ENCODE assay signal across 1 cellular context in the genomic region with DNA sequence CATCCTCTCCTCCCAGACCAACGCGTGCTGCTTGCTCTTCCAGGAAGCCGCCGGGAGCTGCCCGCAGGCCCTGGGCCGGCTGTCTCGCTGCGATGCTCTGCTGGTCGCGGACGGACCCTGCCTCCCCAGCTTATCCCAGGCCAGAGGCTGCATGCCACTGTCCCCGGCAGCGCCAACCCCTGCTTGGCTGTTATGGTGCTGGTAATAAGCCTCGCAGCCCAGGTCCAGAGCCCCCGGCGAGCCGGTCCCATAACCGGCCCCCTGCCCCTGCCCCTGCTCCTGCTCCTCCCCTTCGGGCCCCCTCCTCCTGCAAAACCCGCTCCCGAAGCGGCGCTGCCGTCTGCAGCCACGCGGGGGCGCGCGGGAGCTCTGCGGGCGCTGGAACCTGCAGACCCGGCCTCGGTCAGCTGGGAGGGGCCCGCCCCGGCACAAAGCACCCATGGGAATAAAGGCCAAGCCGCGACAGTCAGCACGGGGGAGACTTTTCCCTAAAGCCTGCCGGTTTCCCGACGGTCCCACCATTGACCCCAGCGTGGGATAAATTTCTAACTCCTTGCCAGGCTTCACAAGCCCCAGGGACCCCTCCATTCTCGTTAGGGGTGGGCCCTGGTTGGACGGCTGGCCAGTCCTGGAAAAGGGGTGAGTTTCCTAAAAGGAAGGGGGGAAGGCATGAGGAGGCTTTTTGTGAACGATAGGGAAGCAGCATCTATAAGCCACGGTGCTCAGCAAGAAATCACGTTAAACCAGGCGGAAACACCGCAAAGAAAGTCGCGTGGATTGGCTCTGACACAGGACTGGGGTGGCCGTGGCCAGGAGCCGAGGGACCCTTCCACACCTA.
TF ChIP-seq lines count a peak whose summit lies in the region.

No MANE protein-coding gene starts in this region.

TF ChIP-seq in HepG2, 621 proteins besides CTCF, POLR2A, EP300 and RAD21 (continued from another document and continues in another):
- TF ChIP-seq, protein P1, sequence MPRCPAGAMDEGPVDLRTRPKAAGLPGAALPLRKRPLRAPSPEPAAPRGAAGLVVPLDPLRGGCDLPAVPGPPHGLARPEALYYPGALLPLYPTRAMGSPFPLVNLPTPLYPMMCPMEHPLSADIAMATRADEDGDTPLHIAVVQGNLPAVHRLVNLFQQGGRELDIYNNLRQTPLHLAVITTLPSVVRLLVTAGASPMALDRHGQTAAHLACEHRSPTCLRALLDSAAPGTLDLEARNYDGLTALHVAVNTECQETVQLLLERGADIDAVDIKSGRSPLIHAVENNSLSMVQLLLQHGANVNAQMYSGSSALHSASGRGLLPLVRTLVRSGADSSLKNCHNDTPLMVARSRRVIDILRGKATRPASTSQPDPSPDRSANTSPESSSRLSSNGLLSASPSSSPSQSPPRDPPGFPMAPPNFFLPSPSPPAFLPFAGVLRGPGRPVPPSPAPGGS (CRISPR knock-in tag; IDR thresholded peaks at IDR 0.05): peak; percentile 94; the same call in 1 of the 2 replicates
- TF ChIP-seq FOSL2 (CRISPR knock-in tag; IDR thresholded peaks at IDR 0.05) (peak; percentile 32; the same call in 1 of the 2 replicates), TP53 (CRISPR knock-in tag; conservative IDR thresholded peaks at IDR 0.05) (peak; percentile 83; the same call in 1 of the 2 replicates), SRSF1 (optimal IDR thresholded peaks at IDR 0.05; ENCODE audit: low read depth, low read length) (peak; percentile 94), ZNF264 (CRISPR knock-in tag; IDR thresholded peaks at IDR 0.05) (peak; percentile 63; the same call in 1 of the 2 replicates), RARG (CRISPR knock-in tag; IDR thresholded peaks at IDR 0.05; ENCODE audit: low read depth) (no peak), NFATC3 (CRISPR knock-in tag; IDR thresholded peaks at IDR 0.05) (peak; percentile 87), GZF1 (CRISPR knock-in tag; IDR thresholded peaks at IDR 0.05) (peak; percentile 84; the same call in 1 of the 2 replicates), ZFP37 (CRISPR knock-in tag; IDR thresholded peaks at IDR 0.05; ENCODE audit: borderline replicate concordance) (peak; percentile 64; the same call in 1 of the 2 replicates), ZNF567 (CRISPR knock-in tag; IDR thresholded peaks at IDR 0.05; ENCODE audit: borderline replicate concordance) (0 out of 2 replicates have a peak, but pooled peaks have one; percentile 36), DMAP1 (CRISPR knock-in tag; IDR thresholded peaks at IDR 0.05) (peak; percentile 62; the same call in 1 of the 2 replicates), POGZ (CRISPR knock-in tag; IDR thresholded peaks at IDR 0.05) (no peak; the same call in 1 of the 2 replicates), XBP1 (CRISPR knock-in tag; IDR thresholded peaks at IDR 0.05) (no peak), TBL1XR1 (IDR thresholded peaks at IDR 0.05; ENCODE audit: borderline replicate concordance, low read length, partially characterized antibody) (no peak), REL (CRISPR knock-in tag; conservative IDR thresholded peaks at IDR 0.05) (no peak), ZFP41 (CRISPR knock-in tag; IDR thresholded peaks at IDR 0.05; ENCODE audit: borderline replicate concordance) (no peak), ZNF75D (CRISPR knock-in tag; IDR thresholded peaks at IDR 0.05; ENCODE audit: borderline replicate concordance) (no peak), ZMAT3 (CRISPR knock-in tag; conservative IDR thresholded peaks at IDR 0.05) (0 out of 2 replicates have a peak, but pooled peaks have one; percentile 60), ZNF432 (CRISPR knock-in tag; IDR thresholded peaks at IDR 0.05; ENCODE audit: borderline replicate concordance) (no peak), BCL6 (CRISPR knock-in tag; IDR thresholded peaks at IDR 0.05) (peak; percentile 66; the same call in 1 of the 2 replicates), ZNF350 (CRISPR knock-in tag; IDR thresholded peaks at IDR 0.05; ENCODE audit: borderline replicate concordance, low read depth) (peak; percentile 71), ZNF660 (CRISPR knock-in tag; IDR thresholded peaks at IDR 0.05; ENCODE audit: borderline replicate concordance, low read depth) (no peak), ISL2 (CRISPR knock-in tag; IDR thresholded peaks at IDR 0.05) (peak; percentile 83), ADNP (CRISPR knock-in tag; IDR thresholded peaks at IDR 0.05) (no peak), ZNF484 (CRISPR knock-in tag; IDR thresholded peaks at IDR 0.05; ENCODE audit: borderline replicate concordance, low read depth) (no peak), FOXM1 (CRISPR knock-in tag; IDR thresholded peaks at IDR 0.05) (peak; percentile 55; the same call in 1 of the 2 replicates), SCMH1 (CRISPR knock-in tag; IDR thresholded peaks at IDR 0.05; ENCODE audit: borderline replicate concordance) (no peak), ASH2L (IDR thresholded peaks at IDR 0.05; ENCODE audit: insufficient read length, low read depth, low read length) (no peak), ZNF124 (CRISPR knock-in tag; IDR thresholded peaks at IDR 0.05) (peak; percentile 79; the same call in 1 of the 2 replicates), TAF1 (CRISPR knock-in tag; IDR thresholded peaks at IDR 0.05) (peak; percentile 24), CHCHD3 (CRISPR knock-in tag; IDR thresholded peaks at IDR 0.05) (no peak), FOXK1 (CRISPR knock-in tag; IDR thresholded peaks at IDR 0.05; ENCODE audit: borderline replicate concordance, low read depth) (0 out of 2 replicates have a peak, but pooled peaks have one; percentile 45), ZNF274 (CRISPR knock-in tag; IDR thresholded peaks at IDR 0.05) (peak; percentile 54), ZKSCAN5 (CRISPR knock-in tag; IDR thresholded peaks at IDR 0.05) (no peak)
- TF ChIP-seq, protein P2, sequence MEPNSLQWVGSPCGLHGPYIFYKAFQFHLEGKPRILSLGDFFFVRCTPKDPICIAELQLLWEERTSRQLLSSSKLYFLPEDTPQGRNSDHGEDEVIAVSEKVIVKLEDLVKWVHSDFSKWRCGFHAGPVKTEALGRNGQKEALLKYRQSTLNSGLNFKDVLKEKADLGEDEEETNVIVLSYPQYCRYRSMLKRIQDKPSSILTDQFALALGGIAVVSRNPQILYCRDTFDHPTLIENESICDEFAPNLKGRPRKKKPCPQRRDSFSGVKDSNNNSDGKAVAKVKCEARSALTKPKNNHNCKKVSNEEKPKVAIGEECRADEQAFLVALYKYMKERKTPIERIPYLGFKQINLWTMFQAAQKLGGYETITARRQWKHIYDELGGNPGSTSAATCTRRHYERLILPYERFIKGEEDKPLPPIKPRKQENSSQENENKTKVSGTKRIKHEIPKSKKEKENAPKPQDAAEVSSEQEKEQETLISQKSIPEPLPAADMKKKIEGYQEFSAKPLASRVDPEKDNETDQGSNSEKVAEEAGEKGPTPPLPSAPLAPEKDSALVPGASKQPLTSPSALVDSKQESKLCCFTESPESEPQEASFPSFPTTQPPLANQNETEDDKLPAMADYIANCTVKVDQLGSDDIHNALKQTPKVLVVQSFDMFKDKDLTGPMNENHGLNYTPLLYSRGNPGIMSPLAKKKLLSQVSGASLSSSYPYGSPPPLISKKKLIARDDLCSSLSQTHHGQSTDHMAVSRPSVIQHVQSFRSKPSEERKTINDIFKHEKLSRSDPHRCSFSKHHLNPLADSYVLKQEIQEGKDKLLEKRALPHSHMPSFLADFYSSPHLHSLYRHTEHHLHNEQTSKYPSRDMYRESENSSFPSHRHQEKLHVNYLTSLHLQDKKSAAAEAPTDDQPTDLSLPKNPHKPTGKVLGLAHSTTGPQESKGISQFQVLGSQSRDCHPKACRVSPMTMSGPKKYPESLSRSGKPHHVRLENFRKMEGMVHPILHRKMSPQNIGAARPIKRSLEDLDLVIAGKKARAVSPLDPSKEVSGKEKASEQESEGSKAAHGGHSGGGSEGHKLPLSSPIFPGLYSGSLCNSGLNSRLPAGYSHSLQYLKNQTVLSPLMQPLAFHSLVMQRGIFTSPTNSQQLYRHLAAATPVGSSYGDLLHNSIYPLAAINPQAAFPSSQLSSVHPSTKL (CRISPR knock-in tag; IDR thresholded peaks at IDR 0.05): peak; percentile 73
- TF ChIP-seq, protein P3, sequence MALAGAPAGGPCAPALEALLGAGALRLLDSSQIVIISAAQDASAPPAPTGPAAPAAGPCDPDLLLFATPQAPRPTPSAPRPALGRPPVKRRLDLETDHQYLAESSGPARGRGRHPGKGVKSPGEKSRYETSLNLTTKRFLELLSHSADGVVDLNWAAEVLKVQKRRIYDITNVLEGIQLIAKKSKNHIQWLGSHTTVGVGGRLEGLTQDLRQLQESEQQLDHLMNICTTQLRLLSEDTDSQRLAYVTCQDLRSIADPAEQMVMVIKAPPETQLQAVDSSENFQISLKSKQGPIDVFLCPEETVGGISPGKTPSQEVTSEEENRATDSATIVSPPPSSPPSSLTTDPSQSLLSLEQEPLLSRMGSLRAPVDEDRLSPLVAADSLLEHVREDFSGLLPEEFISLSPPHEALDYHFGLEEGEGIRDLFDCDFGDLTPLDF (CRISPR knock-in tag; IDR thresholded peaks at IDR 0.05): 0 out of 2 replicates have a peak, but pooled peaks have one; percentile 52
- TF ChIP-seq, protein P4, sequence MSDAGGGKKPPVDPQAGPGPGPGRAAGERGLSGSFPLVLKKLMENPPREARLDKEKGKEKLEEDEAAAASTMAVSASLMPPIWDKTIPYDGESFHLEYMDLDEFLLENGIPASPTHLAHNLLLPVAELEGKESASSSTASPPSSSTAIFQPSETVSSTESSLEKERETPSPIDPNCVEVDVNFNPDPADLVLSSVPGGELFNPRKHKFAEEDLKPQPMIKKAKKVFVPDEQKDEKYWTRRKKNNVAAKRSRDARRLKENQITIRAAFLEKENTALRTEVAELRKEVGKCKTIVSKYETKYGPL (CRISPR knock-in tag; IDR thresholded peaks at IDR 0.05): no peak
- TF ChIP-seq, protein P5, sequence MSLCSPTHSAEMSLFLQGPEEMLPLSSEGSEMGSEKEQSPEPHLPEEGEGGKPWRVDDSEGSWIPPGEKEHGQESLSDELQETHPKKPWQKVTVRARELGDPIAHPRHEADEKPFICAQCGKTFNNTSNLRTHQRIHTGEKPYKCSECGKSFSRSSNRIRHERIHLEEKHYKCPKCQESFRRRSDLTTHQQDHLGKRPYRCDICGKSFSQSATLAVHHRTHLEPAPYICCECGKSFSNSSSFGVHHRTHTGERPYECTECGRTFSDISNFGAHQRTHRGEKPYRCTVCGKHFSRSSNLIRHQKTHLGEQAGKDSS (CRISPR knock-in tag; IDR thresholded peaks at IDR 0.05; ENCODE audit: borderline replicate concordance, low read depth): 0 out of 2 replicates have a peak, but pooled peaks have one; percentile 64
- TF ChIP-seq, protein P6, sequence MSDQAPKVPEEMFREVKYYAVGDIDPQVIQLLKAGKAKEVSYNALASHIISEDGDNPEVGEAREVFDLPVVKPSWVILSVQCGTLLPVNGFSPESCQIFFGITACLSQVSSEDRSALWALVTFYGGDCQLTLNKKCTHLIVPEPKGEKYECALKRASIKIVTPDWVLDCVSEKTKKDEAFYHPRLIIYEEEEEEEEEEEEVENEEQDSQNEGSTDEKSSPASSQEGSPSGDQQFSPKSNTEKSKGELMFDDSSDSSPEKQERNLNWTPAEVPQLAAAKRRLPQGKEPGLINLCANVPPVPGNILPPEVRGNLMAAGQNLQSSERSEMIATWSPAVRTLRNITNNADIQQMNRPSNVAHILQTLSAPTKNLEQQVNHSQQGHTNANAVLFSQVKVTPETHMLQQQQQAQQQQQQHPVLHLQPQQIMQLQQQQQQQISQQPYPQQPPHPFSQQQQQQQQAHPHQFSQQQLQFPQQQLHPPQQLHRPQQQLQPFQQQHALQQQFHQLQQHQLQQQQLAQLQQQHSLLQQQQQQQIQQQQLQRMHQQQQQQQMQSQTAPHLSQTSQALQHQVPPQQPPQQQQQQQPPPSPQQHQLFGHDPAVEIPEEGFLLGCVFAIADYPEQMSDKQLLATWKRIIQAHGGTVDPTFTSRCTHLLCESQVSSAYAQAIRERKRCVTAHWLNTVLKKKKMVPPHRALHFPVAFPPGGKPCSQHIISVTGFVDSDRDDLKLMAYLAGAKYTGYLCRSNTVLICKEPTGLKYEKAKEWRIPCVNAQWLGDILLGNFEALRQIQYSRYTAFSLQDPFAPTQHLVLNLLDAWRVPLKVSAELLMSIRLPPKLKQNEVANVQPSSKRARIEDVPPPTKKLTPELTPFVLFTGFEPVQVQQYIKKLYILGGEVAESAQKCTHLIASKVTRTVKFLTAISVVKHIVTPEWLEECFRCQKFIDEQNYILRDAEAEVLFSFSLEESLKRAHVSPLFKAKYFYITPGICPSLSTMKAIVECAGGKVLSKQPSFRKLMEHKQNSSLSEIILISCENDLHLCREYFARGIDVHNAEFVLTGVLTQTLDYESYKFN (CRISPR knock-in tag; conservative IDR thresholded peaks at IDR 0.05): peak; percentile 74
- TF ChIP-seq, protein P7, sequence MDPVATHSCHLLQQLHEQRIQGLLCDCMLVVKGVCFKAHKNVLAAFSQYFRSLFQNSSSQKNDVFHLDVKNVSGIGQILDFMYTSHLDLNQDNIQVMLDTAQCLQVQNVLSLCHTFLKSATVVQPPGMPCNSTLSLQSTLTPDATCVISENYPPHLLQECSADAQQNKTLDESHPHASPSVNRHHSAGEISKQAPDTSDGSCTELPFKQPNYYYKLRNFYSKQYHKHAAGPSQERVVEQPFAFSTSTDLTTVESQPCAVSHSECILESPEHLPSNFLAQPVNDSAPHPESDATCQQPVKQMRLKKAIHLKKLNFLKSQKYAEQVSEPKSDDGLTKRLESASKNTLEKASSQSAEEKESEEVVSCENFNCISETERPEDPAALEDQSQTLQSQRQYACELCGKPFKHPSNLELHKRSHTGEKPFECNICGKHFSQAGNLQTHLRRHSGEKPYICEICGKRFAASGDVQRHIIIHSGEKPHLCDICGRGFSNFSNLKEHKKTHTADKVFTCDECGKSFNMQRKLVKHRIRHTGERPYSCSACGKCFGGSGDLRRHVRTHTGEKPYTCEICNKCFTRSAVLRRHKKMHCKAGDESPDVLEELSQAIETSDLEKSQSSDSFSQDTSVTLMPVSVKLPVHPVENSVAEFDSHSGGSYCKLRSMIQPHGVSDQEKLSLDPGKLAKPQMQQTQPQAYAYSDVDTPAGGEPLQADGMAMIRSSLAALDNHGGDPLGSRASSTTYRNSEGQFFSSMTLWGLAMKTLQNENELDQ (CRISPR knock-in tag; IDR thresholded peaks at IDR 0.05; ENCODE audit: borderline replicate concordance): no peak
- TF ChIP-seq, protein P8, sequence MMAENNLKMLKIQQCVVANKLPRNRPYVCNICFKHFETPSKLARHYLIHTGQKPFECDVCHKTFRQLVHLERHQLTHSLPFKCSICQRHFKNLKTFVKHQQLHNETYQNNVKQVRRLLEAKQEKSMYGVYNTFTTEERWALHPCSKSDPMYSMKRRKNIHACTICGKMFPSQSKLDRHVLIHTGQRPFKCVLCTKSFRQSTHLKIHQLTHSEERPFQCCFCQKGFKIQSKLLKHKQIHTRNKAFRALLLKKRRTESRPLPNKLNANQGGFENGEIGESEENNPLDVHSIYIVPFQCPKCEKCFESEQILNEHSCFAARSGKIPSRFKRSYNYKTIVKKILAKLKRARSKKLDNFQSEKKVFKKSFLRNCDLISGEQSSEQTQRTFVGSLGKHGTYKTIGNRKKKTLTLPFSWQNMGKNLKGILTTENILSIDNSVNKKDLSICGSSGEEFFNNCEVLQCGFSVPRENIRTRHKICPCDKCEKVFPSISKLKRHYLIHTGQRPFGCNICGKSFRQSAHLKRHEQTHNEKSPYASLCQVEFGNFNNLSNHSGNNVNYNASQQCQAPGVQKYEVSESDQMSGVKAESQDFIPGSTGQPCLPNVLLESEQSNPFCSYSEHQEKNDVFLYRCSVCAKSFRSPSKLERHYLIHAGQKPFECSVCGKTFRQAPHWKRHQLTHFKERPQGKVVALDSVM (CRISPR knock-in tag; IDR thresholded peaks at IDR 0.05): no peak; the same call in 1 of the 2 replicates
- TF ChIP-seq, protein P9, sequence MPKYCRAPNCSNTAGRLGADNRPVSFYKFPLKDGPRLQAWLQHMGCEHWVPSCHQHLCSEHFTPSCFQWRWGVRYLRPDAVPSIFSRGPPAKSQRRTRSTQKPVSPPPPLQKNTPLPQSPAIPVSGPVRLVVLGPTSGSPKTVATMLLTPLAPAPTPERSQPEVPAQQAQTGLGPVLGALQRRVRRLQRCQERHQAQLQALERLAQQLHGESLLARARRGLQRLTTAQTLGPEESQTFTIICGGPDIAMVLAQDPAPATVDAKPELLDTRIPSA (CRISPR knock-in tag; IDR thresholded peaks at IDR 0.05; ENCODE audit: borderline replicate concordance): 0 out of 2 replicates have a peak, but pooled peaks have one; percentile 93
